3 cellular contexts compared by ENCODE assay signal in the genomic region with DNA sequence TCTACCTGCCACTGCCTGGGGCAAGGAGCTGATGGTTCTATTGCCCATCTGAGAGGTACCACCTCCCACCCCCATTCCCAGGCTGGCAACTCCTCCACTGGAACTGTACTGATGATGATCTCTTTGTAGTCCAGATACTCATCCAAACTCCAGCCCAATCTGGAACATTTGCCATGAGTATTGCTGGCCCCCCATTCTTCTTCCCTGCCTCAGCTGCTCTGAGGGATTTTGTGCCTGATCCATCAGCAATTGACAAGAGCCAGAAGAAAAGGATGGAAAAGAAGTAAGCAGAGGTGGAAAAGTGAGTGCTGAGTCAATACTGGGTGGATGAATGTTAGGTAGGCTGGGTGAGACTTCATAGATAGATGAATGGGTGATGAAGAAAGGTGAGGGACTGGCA.
"Had no signal": no experiment of that assay in that cellular context is flagged by ENCODE, and none has a peak within 500 bp of the region (broad histone marks: within the 10 kb centered on the region; RNA-seq: fewer than 3 reads in every experiment).

No MANE protein-coding gene starts in this region.

- ATAC-seq: GM12878 had no signal

- DNase-seq: GDM1, GF-D8 had no signal

- H3K4me3 ChIP-seq: GM12878 had no signal
